ENCODE assay signal across 32 cellular contexts in the genomic region with DNA sequence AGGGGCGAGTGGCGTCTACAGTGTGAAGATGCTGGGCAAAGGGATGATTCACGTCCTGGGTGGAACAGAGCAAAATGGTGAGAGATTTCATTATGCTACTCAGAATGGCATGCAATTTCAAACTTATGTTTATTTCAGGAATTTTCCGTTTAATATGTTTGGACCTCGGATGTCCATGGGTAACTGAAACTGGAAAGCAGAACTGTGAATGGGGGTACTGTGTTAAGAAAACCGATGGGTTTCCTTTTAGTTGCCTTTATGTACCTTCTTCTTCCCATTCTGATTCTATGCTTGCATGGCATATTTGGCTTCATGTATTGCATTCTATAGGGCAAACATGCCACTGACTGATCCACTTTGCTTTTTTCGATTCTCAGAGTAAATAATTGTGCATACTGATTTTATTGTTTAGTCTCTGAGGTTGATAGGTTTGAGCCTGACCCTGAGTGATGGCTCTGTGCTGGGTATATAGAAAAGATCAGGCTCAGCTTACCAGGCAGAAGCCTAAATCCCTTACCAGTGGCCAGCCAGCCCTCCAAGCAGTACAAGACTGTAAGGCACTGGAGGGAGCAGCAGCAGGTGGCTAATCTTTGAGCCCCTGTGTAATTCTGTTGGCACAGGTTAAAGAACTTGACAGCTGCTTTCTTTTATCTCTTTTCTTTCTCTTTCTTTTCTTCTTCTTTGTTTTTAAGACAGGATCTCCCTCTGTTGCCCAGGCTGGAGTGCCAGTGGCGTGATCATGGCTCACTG. TPM values are rescaled to one million over a fixed set of nuclear protein-coding genes. Genes with fewer than 3 reads are reported as not detected.
A peak's percentile ranks its signal among the peaks of the same experiment; 100 is the strongest.
DNase-seq lines count a peak whose midpoint lies in the region; ATAC-seq, FAIRE-seq and TF ChIP-seq lines count a peak whose summit lies in the region.
"Had no signal": no experiment of that assay in that cellular context is flagged by ENCODE, and none has a peak within 500 bp of the region (broad histone marks: within the 10 kb centered on the region; RNA-seq: fewer than 3 reads in every experiment).

No MANE protein-coding gene starts in this region.

- DNase-seq in CD1c-positive myeloid dendritic cell (ENCODE audit: extremely low spot score) (peak; percentile 12), GM12891 (ENCODE audit: insufficient read length, low spot score) (no peak), SJCRH30 (peak; percentile 4 to 23), mesendoderm (no peak), Karpas-422 (no peak), mesothelial cell of epicardium (ENCODE audit: low spot score in 2 of 2, unreplicated experiment in 2 of 2) (no peak)
- DNase-seq: activated CD4-positive, alpha-beta memory T cell treated with anti-CD3 and anti-CD28 coated beads, Interleukin-2, amount 10 ng/mL, durations not matched to agents 7 days and 5 days; activated CD4-positive, CD25-positive, alpha-beta regulatory T cell treated with anti-CD3 and anti-CD28 coated beads, Interleukin-2, amount 50 U/mL, for 72 hours; activated naive CD4-positive, alpha-beta T cell treated with anti-CD3 and anti-CD28 coated beads, Interleukin-2, amount 50 U/mL, for 16 hours; amniotic stem cell; C1 segment of cervical spinal cord; foreskin melanocyte; heart right ventricle; left ventricle myocardium superior; MG63; NCI-H1436; NCI-H2081; NCI-H2227 treated with DMSO at 0.1 percent for 48 hours; NCI-H526 treated with DMSO at 0.1 percent for 48 hours; stimulated activated CD4-positive, alpha-beta T cell treated with anti-CD3 and anti-CD28 coated beads, Interleukin-4, amount 100 ng/mL, for 24 hours; T-helper 1 cell; tibial artery had no signal

- no peaks in the 10 kb centered on the region for H3K4me1 ChIP-seq in SJCRH30
- no peaks in the 10 kb centered on the region for H3K4me1 ChIP-seq in mesendoderm (ENCODE audit: control insufficient read depth, low read depth, low read length)
- H3K4me1 ChIP-seq in Karpas-422 (ENCODE audit: low read length) = peaks cover 27% of the 10 kb centered on the region

- H3K36me3 Mint-ChIP-seq in mesothelial cell of epicardium = peaks cover 2% of the 10 kb centered on the region

- no peak overlapping the region for H3K4ac ChIP-seq in mesendoderm (ENCODE audit: low read depth, low read length)

- no peak for ATAC-seq in GM18502 (IDR thresholded peaks at IDR 0.05; ENCODE audit: poor library complexity, unreplicated experiment)
- ATAC-seq: heart right ventricle; K562; left ventricle myocardium superior; natural killer cell treated with Interleukin-12 subunit alpha and Interleukin-12 subunit beta and Interleukin-15 and Interleukin-18, amount 100 ng/mL, for 72 hours had no signal

- H3K27me3 ChIP-seq in SJCRH30 (no peaks in the 10 kb centered on the region), mesendoderm (ENCODE audit: insufficient read depth, low read length, poor library complexity) (no peaks in the 10 kb centered on the region), Karpas-422 (ENCODE audit: low read length) (no peaks in the 10 kb centered on the region)
- H3K27me3 ChIP-seq: heart right ventricle, MG63, tibial artery, vagina had no signal

- no peaks in the 10 kb centered on the region for H3K27me3 Mint-ChIP-seq in mesothelial cell of epicardium (ENCODE audit: low read depth)
- H3K27me3 Mint-ChIP-seq: activated CD4-positive, alpha-beta memory T cell treated with anti-CD3 and anti-CD28 coated beads, Interleukin-2, amount 10 ng/mL, durations not matched to agents 7 days and 5 days; brain; natural killer cell treated with Interleukin-12 subunit alpha and Interleukin-12 subunit beta and Interleukin-15 and Interleukin-18, amount 100 ng/mL, for 72 hours had no signal

- peaks cover 2% of the 10 kb centered on the region for H3K79me1 ChIP-seq in mesendoderm (ENCODE audit: low read length)

- no peak overlapping the region for H3K56ac ChIP-seq in mesendoderm (ENCODE audit: low read length)

- no peak for TF ChIP-seq CTCF in mesothelial cell of epicardium (IDR thresholded peaks at IDR 0.05; ENCODE audit: unreplicated experiment)

- no peak overlapping the region for H3K23ac ChIP-seq in mesendoderm (ENCODE audit: low read length)

- no CpG with 5 or more reads among the region's 8 CpGs for WGBS in mesendoderm (ENCODE audit: extremely low coverage, insufficient coverage, low lambda C conversion rate)

- no peak overlapping the region for H4K5ac ChIP-seq in mesendoderm (ENCODE audit: low read length)

- H3K4me3 ChIP-seq in SJCRH30 (no peak overlapping the region), mesendoderm (ENCODE audit: low read length) (no peak overlapping the region), Karpas-422 (ENCODE audit: low read length) (no peak overlapping the region)
- H3K4me3 ChIP-seq: HAP-1, heart right ventricle, K562, MG63, SK-N-MC, tibial artery, vagina had no signal

- no peak overlapping the region for H3K4me3 Mint-ChIP-seq in mesothelial cell of epicardium
- H3K4me3 Mint-ChIP-seq: activated CD4-positive, alpha-beta memory T cell treated with anti-CD3 and anti-CD28 coated beads, Interleukin-2, amount 10 ng/mL, durations not matched to agents 7 days and 5 days; natural killer cell treated with Interleukin-12 subunit alpha and Interleukin-12 subunit beta and Interleukin-15 and Interleukin-18, amount 100 ng/mL, for 72 hours had no signal

- H3K9me3 ChIP-seq in SJCRH30 (replicated peaks) (no peaks in the 10 kb centered on the region), Karpas-422 (ENCODE audit: low read length) (no peaks in the 10 kb centered on the region)
- H3K9me3 ChIP-seq: HAP-1, heart right ventricle, MG63, tibial artery, vagina had no signal

- H3K18ac ChIP-seq in mesendoderm (ENCODE audit: low read length) = no peak overlapping the region

- H4K20me1 ChIP-seq in Karpas-422 (ENCODE audit: insufficient read depth, low read depth, low read length) = peaks cover 4% of the 10 kb centered on the region

- H2BK15ac ChIP-seq in mesendoderm (replicated peaks; ENCODE audit: low read depth) = no peak overlapping the region

- H3K4me2 ChIP-seq in mesendoderm (ENCODE audit: low read length) = no peak overlapping the region
- no peak overlapping the region for H3K4me2 ChIP-seq in Karpas-422 (ENCODE audit: low read depth, low read length, poor library complexity, severe bottlenecking)

- H3K27ac ChIP-seq in SJCRH30 = no peak overlapping the region
- H3K27ac ChIP-seq in mesendoderm (ENCODE audit: low read depth, low read length) = no peak overlapping the region
- H3K27ac ChIP-seq in Karpas-422 (ENCODE audit: low read length) = no peak overlapping the region
- H3K27ac ChIP-seq: heart right ventricle, RWPE1, SK-N-MC, tibial artery, vagina had no signal

- no peak overlapping the region for H3K9ac ChIP-seq in mesendoderm (ENCODE audit: low read length)
- no peak overlapping the region for H3K9ac ChIP-seq in Karpas-422 (ENCODE audit: low read length)

- no peak overlapping the region for H2AK5ac ChIP-seq in mesendoderm (ENCODE audit: low read length)

- TF ChIP-seq POLR2A in GM12891 (IDR thresholded peaks at IDR 0.05; ENCODE audit: low read depth, low read length) = no peak

- H3K9me2 ChIP-seq in Karpas-422 (replicated peaks; ENCODE audit: insufficient read depth, low read length) = no peaks in the 10 kb centered on the region

- no peak overlapping the region for H2BK120ac ChIP-seq in mesendoderm (ENCODE audit: low read depth, low read length)

- no peak overlapping the region for H2BK5ac ChIP-seq in mesendoderm (ENCODE audit: low read length)

- peak overlapping the region; percentile 39 for H4K8ac ChIP-seq in mesendoderm (ENCODE audit: low read depth, low read length)

- FAIRE-seq in GM12891 (lab: Jason Lieb, UNC) = peak; percentile 43
- FAIRE-seq: D721Med, K562, keratinocyte had no signal

- H3K36me3 ChIP-seq in SJCRH30 (no peaks in the 10 kb centered on the region), mesendoderm (ENCODE audit: control insufficient read depth, insufficient read depth, low read length) (no peaks in the 10 kb centered on the region), Karpas-422 (ENCODE audit: insufficient read depth, low read length) (peaks cover 30% of the 10 kb centered on the region; the same call in 1 of the 2 replicates)

- no peak overlapping the region for H2AFZ ChIP-seq in Karpas-422 (ENCODE audit: low read length)

- peaks cover 21% of the 10 kb centered on the region for H3K4me1 Mint-ChIP-seq in mesothelial cell of epicardium

- H3K9me3 Mint-ChIP-seq in mesothelial cell of epicardium = no peaks in the 10 kb centered on the region
- H3K9me3 Mint-ChIP-seq: activated CD4-positive, alpha-beta memory T cell treated with anti-CD3 and anti-CD28 coated beads, Interleukin-2, amount 10 ng/mL, durations not matched to agents 7 days and 5 days; natural killer cell treated with Interleukin-12 subunit alpha and Interleukin-12 subunit beta and Interleukin-15 and Interleukin-18, amount 100 ng/mL, for 72 hours had no signal

- no peak overlapping the region for H3K27ac Mint-ChIP-seq in mesothelial cell of epicardium
- H3K27ac Mint-ChIP-seq: activated CD4-positive, alpha-beta memory T cell treated with anti-CD3 and anti-CD28 coated beads, Interleukin-2, amount 10 ng/mL, durations not matched to agents 7 days and 5 days; natural killer cell treated with Interleukin-12 subunit alpha and Interleukin-12 subunit beta and Interleukin-15 and Interleukin-18, amount 100 ng/mL, for 72 hours had no signal

- peaks cover 54% of the 10 kb centered on the region for H3K79me2 ChIP-seq in mesendoderm (ENCODE audit: control insufficient read depth, insufficient read depth, low read length)
- peaks cover 94% of the 10 kb centered on the region for H3K79me2 ChIP-seq in Karpas-422 (ENCODE audit: low read length)

TF ChIP-seq in GM12891, 5 proteins besides CTCF, POLR2A, EP300 and RAD21:
- no peak for TF ChIP-seq POLR2AphosphoS5 (IDR thresholded peaks at IDR 0.05; ENCODE audit: low read depth, low read length)
- no peak for TF ChIP-seq TAF1 (IDR thresholded peaks at IDR 0.05; ENCODE audit: low read depth, low read length)
- TF ChIP-seq POU2F2 (IDR thresholded peaks at IDR 0.05; ENCODE audit: low read depth, low read length) = no peak
- no peak for TF ChIP-seq PAX5 (IDR thresholded peaks at IDR 0.05; ENCODE audit: insufficient read depth, low read length, severe bottlenecking)
- TF ChIP-seq SPI1 (IDR thresholded peaks at IDR 0.05; ENCODE audit: low read depth, low read length) = peak; percentile 74
TF ChIP-seq in GM12891: peak in this region for 1.

RNA-seq across cellular contexts. Expression of gene QTRT2, which starts 4.5 kb away (rescaled TPM):
- polyA plus RNA-seq in GM12891 (2012; ENCODE audit: low read depth, missing spikeins) = 7.0 TPM
- total RNA-seq in SJCRH30 (2014; rRNA removed; shearing (Covaris generic)) = 33.6 and 41.0 TPM in 2 replicates
- 28.6 TPM for polyA plus RNA-seq in mesendoderm (2013, experiment 1 of 2)
- polyA plus RNA-seq in mesendoderm (2013, experiment 2 of 2) = 30.1 TPM
- 27.1 and 56.9 TPM in 2 replicates for total RNA-seq in Karpas-422 (2014; rRNA removed; shearing (Covaris generic); ENCODE audit: low replicate concordance)
- total RNA-seq in mesothelial cell of epicardium = 29.1 to 35.2 TPM (median 32.3 TPM) in 3 replicates

RNA-seq across cellular contexts. Expression of gene CCDC191, which starts 4.8 kb away (rescaled TPM):
- polyA plus RNA-seq in GM12891 (2012; ENCODE audit: low read depth, missing spikeins) = 2.7 TPM
- total RNA-seq in SJCRH30 (2014; rRNA removed; shearing (Covaris generic)) = 0.20 TPM in 1 of 2 replicates, not detected in the other
- 0.18 TPM for polyA plus RNA-seq in mesendoderm (2013, experiment 1 of 2)
- polyA plus RNA-seq in mesendoderm (2013, experiment 2 of 2) = 0.15 TPM
- total RNA-seq in Karpas-422 (2014; rRNA removed; shearing (Covaris generic); ENCODE audit: low replicate concordance) = 2.8 and 9.4 TPM in 2 replicates
- total RNA-seq in mesothelial cell of epicardium = 8.8 to 10.8 TPM (median 10.3 TPM) in 3 replicates

Comparison
In these comparisons a context has a peak if more than half of its experiments do, and no peak if none do; other contexts are left out.
1. DNase-seq: peak in CD1c-positive myeloid dendritic cell (single experiment) and SJCRH30 (2 of 2); none in GM12891 (single experiment), mesendoderm (single experiment), Karpas-422 (single experiment) and mesothelial cell of epicardium (0 of 2).